Comparison of ENCODE assay signal across 23 cellular contexts in the genomic region with DNA sequence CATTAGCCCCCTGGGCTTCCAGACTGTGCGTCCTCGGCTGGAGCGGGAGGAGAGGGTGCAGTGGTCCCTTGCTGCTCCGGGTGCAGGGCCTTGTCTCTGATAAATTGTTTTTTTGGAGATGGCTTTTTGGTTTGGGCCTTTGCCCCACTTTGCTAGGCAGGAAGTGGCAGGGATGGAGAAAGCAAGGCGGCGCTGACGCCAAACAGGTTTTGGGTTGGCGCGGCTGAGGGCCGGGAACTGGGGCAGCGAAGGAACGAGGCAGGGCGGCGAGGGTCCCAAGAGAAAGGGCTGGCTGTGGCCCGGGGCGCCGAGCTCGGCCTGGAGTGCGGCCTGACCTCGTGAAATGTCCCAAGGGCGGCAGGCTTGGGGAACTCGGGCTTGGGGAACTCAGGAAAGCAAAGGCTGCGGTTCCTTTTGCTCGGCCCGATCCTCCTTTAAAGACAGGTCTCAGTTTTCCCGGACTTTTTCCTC. TPM values are rescaled to one million over a fixed set of nuclear protein-coding genes. Genes with fewer than 3 reads are reported as not detected.
DNase-seq lines count a peak whose midpoint lies in the region; ATAC-seq lines count a peak whose summit lies in the region.
"Had no signal": no experiment of that assay in that cellular context is flagged by ENCODE, and none has a peak within 500 bp of the region (broad histone marks: within the 10 kb centered on the region; RNA-seq: fewer than 3 reads in every experiment).

No MANE protein-coding gene starts in this region.

- H3K4me1 ChIP-seq in iPS-15b (ENCODE audit: control insufficient read depth, insufficient read depth, low read length) = peaks cover 4% of the 10 kb centered on the region
- peaks cover 16 to 20% of the 10 kb centered on the region in 2 experiments for H3K4me1 ChIP-seq in trophoblast cell (ENCODE audit: control insufficient read depth in 1 of 2, insufficient read depth in 2 of 2, low read length in 2 of 2)
- H3K4me1 ChIP-seq in effector memory CD4-positive, alpha-beta T cell (ENCODE audit: control insufficient read depth, insufficient read depth, low read length, poor library complexity, severe bottlenecking) = peaks cover 35% of the 10 kb centered on the region
- H3K4me1 ChIP-seq: parathyroid adenoma had no signal

- no peak overlapping the region for H2BK12ac ChIP-seq in trophoblast cell (ENCODE audit: low read length)

- peak; percentile 28 for DNase-seq in activated CD4-positive, CD25-positive, alpha-beta regulatory T cell treated with anti-CD3 and anti-CD28 coated beads, Interleukin-2, amount 50 U/mL, for 72 hours
- no peak for DNase-seq in activated CD4-positive, CD25-positive, alpha-beta regulatory T cell (lab: John Stamatoyannopoulos, UW)
- no peak for DNase-seq in activated CD4-positive, alpha-beta memory T cell treated with anti-CD3 and anti-CD28 coated beads for 36 hours
- no peak for DNase-seq in trophoblast cell
- no peak for DNase-seq in effector memory CD4-positive, alpha-beta T cell
- no peak for DNase-seq in T-helper 1 cell
- DNase-seq: activated CD4-positive, alpha-beta T cell treated with anti-CD3 and anti-CD28 coated beads for 4 hours; activated T-cell treated with anti-CD3 and anti-CD28 coated beads, Interleukin-2, amount 50 U/mL, for 48 hours; amygdala; KBM-7; kidney glomerular epithelial cell; NCI-H1092 treated with DMSO at 0.1 percent for 48 hours; NK-92 treated with Interleukin-12 subunit alpha and Interleukin-12 subunit beta, amount 100 ng/mL, for 24 hours; SHP77; T-helper 9 cell had no signal

- no peak overlapping the region for H2AFZ ChIP-seq in trophoblast cell (ENCODE audit: insufficient read depth, low read length, poor library complexity)
- H2AFZ ChIP-seq: parathyroid adenoma had no signal

- H3K18ac ChIP-seq in trophoblast cell (ENCODE audit: low read length) = no peak overlapping the region

- no peaks in the 10 kb centered on the region for H3K79me1 ChIP-seq in trophoblast cell (ENCODE audit: low read length)

- H3K9ac ChIP-seq in iPS-15b (ENCODE audit: low read depth, low read length) (no peak overlapping the region), trophoblast cell (ENCODE audit: low read length) (no peak overlapping the region)
- H3K9ac ChIP-seq: parathyroid adenoma had no signal

- H3K9me3 Mint-ChIP-seq in activated CD4-positive, alpha-beta memory T cell treated with anti-CD3 and anti-CD28 coated beads for 36 hours = no peaks in the 10 kb centered on the region
- H3K9me3 Mint-ChIP-seq: mesothelial cell of epicardium had no signal

- H3K4me2 ChIP-seq in trophoblast cell (ENCODE audit: low read length) = peak overlapping the region; percentile 2

- no peak overlapping the region for H3K23ac ChIP-seq in trophoblast cell (ENCODE audit: low read length)

- no CpG with 5 or more reads among the region's 26 CpGs for WGBS in trophoblast cell (ENCODE audit: extremely low coverage, insufficient coverage, insufficient read length)

- H2BK120ac ChIP-seq in trophoblast cell (ENCODE audit: insufficient read depth, low read length, poor library complexity) = no peak overlapping the region

- no peak for ATAC-seq in GM18909 (IDR thresholded peaks at IDR 0.05; ENCODE audit: poor library complexity, unreplicated experiment)

- H4K12ac ChIP-seq in trophoblast cell (ENCODE audit: low read depth, low read length) = no peak overlapping the region

- no peaks in the 10 kb centered on the region for H3K79me2 ChIP-seq in trophoblast cell (ENCODE audit: control insufficient read depth, insufficient read depth, low read length, poor library complexity)
- H3K79me2 ChIP-seq: parathyroid adenoma had no signal

- H3K4me3 ChIP-seq in iPS-15b (ENCODE audit: low read depth, low read length) = peak overlapping the region; percentile 45
- no peak overlapping the region for H3K4me3 ChIP-seq in trophoblast cell (ENCODE audit: low read depth, low read length)
- no peak overlapping the region for H3K4me3 ChIP-seq in effector memory CD4-positive, alpha-beta T cell (ENCODE audit: insufficient read depth, low read depth, low read length, poor library complexity, severe bottlenecking)
- H3K4me3 ChIP-seq: coronary artery had no signal

- H3K14ac ChIP-seq in trophoblast cell (ENCODE audit: low read length) = no peak overlapping the region

- H3K36me3 Mint-ChIP-seq in activated CD4-positive, alpha-beta memory T cell treated with anti-CD3 and anti-CD28 coated beads for 36 hours = peaks cover 3% of the 10 kb centered on the region
- H3K36me3 Mint-ChIP-seq: mesothelial cell of epicardium had no signal

- peaks cover 94% of the 10 kb centered on the region for H3K27me3 ChIP-seq in iPS-15b (ENCODE audit: control insufficient read depth, insufficient read depth, low read length)
- H3K27me3 ChIP-seq in trophoblast cell (ENCODE audit: insufficient read depth, low read length) = peaks cover 92% of the 10 kb centered on the region
- peaks cover 81% of the 10 kb centered on the region for H3K27me3 ChIP-seq in effector memory CD4-positive, alpha-beta T cell (replicated peaks; ENCODE audit: control insufficient read depth, insufficient read depth, low read length, poor library complexity, severe bottlenecking)

- CTCF ChIA-PET in activated CD4-positive, alpha-beta memory T cell treated with anti-CD3 and anti-CD28 coated beads for 36 hours (lab: Charles Lee) = no interaction called here

- peaks cover 31% of the 10 kb centered on the region for H3K4me1 Mint-ChIP-seq in activated CD4-positive, alpha-beta memory T cell treated with anti-CD3 and anti-CD28 coated beads for 36 hours (ENCODE audit: low read depth)

- POLR2A ChIA-PET in activated CD4-positive, alpha-beta memory T cell treated with anti-CD3 and anti-CD28 coated beads for 36 hours (lab: Charles Lee) = no interaction called here

- H2BK5ac ChIP-seq in trophoblast cell (ENCODE audit: low read depth, low read length, poor library complexity) = no peak overlapping the region

- H3K9me3 ChIP-seq in iPS-15b (ENCODE audit: control insufficient read depth, insufficient read depth, low read length) = no peaks in the 10 kb centered on the region
- no peaks in the 10 kb centered on the region for H3K9me3 ChIP-seq in trophoblast cell (ENCODE audit: insufficient read depth, low read depth, low read length)
- no peaks in the 10 kb centered on the region for H3K9me3 ChIP-seq in effector memory CD4-positive, alpha-beta T cell (ENCODE audit: control insufficient read depth, low read length)

- H4K91ac ChIP-seq in trophoblast cell (ENCODE audit: low read depth, low read length) = no peak overlapping the region

- intact Hi-C loops in activated CD4-positive, alpha-beta memory T cell treated with anti-CD3 and anti-CD28 coated beads for 36 hours (cut with micrococcal nuclease) = loop anchor here (1.0 kb wide), 1 partner anchor 7 kb away; no protein-coding TSS in a partner anchor

- H3K4ac ChIP-seq in trophoblast cell (ENCODE audit: low read depth, low read length) = no peak overlapping the region

- no peak overlapping the region for H4K8ac ChIP-seq in trophoblast cell (ENCODE audit: low read depth, low read length)

- H3K27me3 Mint-ChIP-seq in activated CD4-positive, alpha-beta memory T cell treated with anti-CD3 and anti-CD28 coated beads for 36 hours = peaks cover 65% of the 10 kb centered on the region

- no peak overlapping the region for H2AK5ac ChIP-seq in trophoblast cell (ENCODE audit: low read length)

- peak overlapping the region; percentile 9 for H3K4me3 Mint-ChIP-seq in activated CD4-positive, alpha-beta memory T cell treated with anti-CD3 and anti-CD28 coated beads for 36 hours
- H3K4me3 Mint-ChIP-seq: mesothelial cell of epicardium had no signal

- H3K36me3 ChIP-seq in iPS-15b (ENCODE audit: control insufficient read depth, insufficient read depth, low read length) (no peaks in the 10 kb centered on the region), trophoblast cell (ENCODE audit: control insufficient read depth in 1 of 2, insufficient read depth in 2 of 2, low read length in 2 of 2) (no peaks in the 10 kb centered on the region)
- H3K36me3 ChIP-seq in effector memory CD4-positive, alpha-beta T cell (ENCODE audit: control insufficient read depth, insufficient read depth, low read length) = no peaks in the 10 kb centered on the region

- H3K27ac Mint-ChIP-seq in activated CD4-positive, alpha-beta memory T cell treated with anti-CD3 and anti-CD28 coated beads for 36 hours = peak overlapping the region; percentile 49
- H3K27ac Mint-ChIP-seq: mesothelial cell of epicardium had no signal

- H3K27ac ChIP-seq in trophoblast cell (ENCODE audit: low read depth, low read length) = no peak overlapping the region
- no peak overlapping the region for H3K27ac ChIP-seq in effector memory CD4-positive, alpha-beta T cell (ENCODE audit: insufficient read depth, low read length, poor library complexity, severe bottlenecking)
- H3K27ac ChIP-seq: coronary artery, parathyroid adenoma had no signal

RNA-seq across cellular contexts. Expression of a gene that starts 4.1 kb away (rescaled TPM):
- total RNA-seq in activated CD4-positive, alpha-beta memory T cell treated with anti-CD3 and anti-CD28 coated beads for 36 hours = not detected
- polyA plus RNA-seq in trophoblast cell (2013) = 0.21 and 0.32 TPM in 2 replicates
- total RNA-seq: epithelial cell of proximal tubule, glomerular endothelial cell, mesothelial cell of epicardium, ureter had no signal
